In genomic region chr5:44372028-44372427, GRCh38 we compare ENCODE assay signal across 31 cellular contexts. TPM values are rescaled to one million over a fixed set of nuclear protein-coding genes. Genes with fewer than 3 reads are reported as not detected.
"Had no signal": no experiment of that assay in that cellular context is flagged by ENCODE, and none has a peak within 500 bp of the region (broad histone marks: within the 10 kb centered on the region; RNA-seq: fewer than 3 reads in every experiment).

No MANE protein-coding gene starts in this region.

- H3K4me3 ChIP-seq: ascending aorta, cardiac muscle cell, Peyer's patch had no signal

- H3K4me2 ChIP-seq: KMS-11 had no signal

- H3K4me1 ChIP-seq: ascending aorta, Peyer's patch had no signal

- DNase-seq: activated CD4-positive, alpha-beta T cell treated with anti-CD3 and anti-CD28 coated beads, Interleukin-2, amount 10 ng/mL, durations not matched to agents 24 days and 14 days; activated CD4-positive, alpha-beta T cell treated with anti-CD3 and anti-CD28 coated beads, Interleukin-2, amount 50 U/mL, for 4 hours; activated CD8-positive, alpha-beta T cell treated with anti-CD3 and anti-CD28 coated beads for 36 hours; activated gamma-delta T cell; activated naive CD4-positive, alpha-beta T cell treated with Interleukin-2 at 50 U/mL for 16 hours; activated naive CD8-positive, alpha-beta T cell treated with anti-CD3 and anti-CD28 coated beads, Interleukin-2, amount 10 ng/mL, durations not matched to agents 7 days and 5 days; activated T-cell treated with anti-CD3 and anti-CD28 coated beads, Interleukin-2, amount 50 U/mL, for 24 hours; amygdala; MM.1S; MV-4-11; NCI-H1092; NCI-H1436 treated with DMSO at 0.1 percent for 48 hours; NCI-H1694 treated with DMSO at 0.1 percent for 48 hours; NCI-H2029; NCI-H345; NCI-H524 treated with DMSO at 0.1 percent for 48 hours; Peyer's patch; RPMI8226; SHP77 treated with DMSO at 0.1 percent for 48 hours; T-helper 1 cell; T-helper 2 cell; T-helper 9 cell had no signal

- H3K36me3 ChIP-seq: ascending aorta, Peyer's patch had no signal

- H3K27me3 ChIP-seq: ascending aorta, cardiac muscle cell, Peyer's patch had no signal

- H3K9ac ChIP-seq: KMS-11 had no signal

- H3K9me3 ChIP-seq: ascending aorta, Peyer's patch had no signal

- ATAC-seq: activated CD8-positive, alpha-beta T cell treated with anti-CD3 and anti-CD28 coated beads for 36 hours; SK-N-SH treated with all-trans-retinoic acid at 6 μM for 48 hours had no signal

- H3K27ac ChIP-seq: ascending aorta, cardiac muscle cell, KMS-11, Peyer's patch, VCaP had no signal

RNA-seq across cellular contexts. Expression of gene FGF10, which starts 17.2 kb away (rescaled TPM):
- total RNA-seq: activated CD4-positive, alpha-beta T cell treated with anti-CD3 and anti-CD28 coated beads, Interleukin-2, amount 10 ng/mL, durations not matched to agents 24 days and 14 days; activated CD8-positive, alpha-beta memory T cell treated with anti-CD3 and anti-CD28 coated beads for 36 hours; activated CD8-positive, alpha-beta T cell treated with anti-CD3 and anti-CD28 coated beads for 36 hours; activated naive CD8-positive, alpha-beta T cell treated with anti-CD3 and anti-CD28 coated beads, Interleukin-2, amount 10 ng/mL, durations not matched to agents 7 days and 5 days; activated T-helper 2 cell treated with anti-CD3 and anti-CD28 coated beads, Interferon-gamma antibody, Interleukin-2, Interleukin-4, amounts not matched to agents 10 μg/mL and 5 μg/mL and 100 μg/mL, durations not matched to agents 14 hours and 24 hours and 36 hours; NCI-H460; SK-MEL-5 had no signal
